ENCODE assay signal across 5 cellular contexts in genomic region chr2:76461431-76461830, GRCh38.
"Had no signal": no experiment of that assay in that cellular context is flagged by ENCODE, and none has a peak within 500 bp of the region (broad histone marks: within the 10 kb centered on the region; RNA-seq: fewer than 3 reads in every experiment).

No MANE protein-coding gene starts in this region.

- DNase-seq: IMR-90, KBM-7, KG1 had no signal

- ATAC-seq: HepG2, K562 had no signal
